ENCODE assay signal across 21 cellular contexts in genomic region chr13:71464673-71465072, GRCh38.
A peak's percentile ranks its signal among the peaks of the same experiment; 100 is the strongest.
DNase-seq lines count a peak whose midpoint lies in the region; ATAC-seq, FAIRE-seq and TF ChIP-seq lines count a peak whose summit lies in the region.
"Had no signal": no experiment of that assay in that cellular context is flagged by ENCODE, and none has a peak within 500 bp of the region (broad histone marks: within the 10 kb centered on the region; RNA-seq: fewer than 3 reads in every experiment).

No MANE protein-coding gene starts in this region.

- TF ChIP-seq RAD21 in SK-N-SH (IDR thresholded peaks at IDR 0.05; ENCODE audit: low read length), result no peak

- H3K9me2 ChIP-seq in SK-N-SH, result no peaks in the 10 kb centered on the region

- H4K20me1 ChIP-seq in SK-N-SH (ENCODE audit: insufficient read depth), result no peaks in the 10 kb centered on the region

- no peaks in the 10 kb centered on the region for H3K36me3 ChIP-seq in SK-N-SH (replicated peaks in 1 of 2; ENCODE audit: control insufficient read depth in 1 of 2, insufficient read depth in 2 of 2, low read length in 1 of 2)

- 97% methylated on average over 1 of the region's 1 CpG for WGBS in SK-N-SH (ENCODE audit: low lambda C conversion rate)

- H3K27me3 ChIP-seq in SK-N-SH (ENCODE audit: insufficient read depth), result no peaks in the 10 kb centered on the region

- H3K4me3 ChIP-seq in SK-N-SH (ENCODE audit: low read depth in 2 of 2, low read length in 1 of 2), result no peak overlapping the region

- H3F3A ChIP-seq in SK-N-SH (replicated peaks; ENCODE audit: insufficient read depth), result no peaks in the 10 kb centered on the region

- no peaks in the 10 kb centered on the region; a peak in 1 of 4 replicates for H3K4me1 ChIP-seq in SK-N-SH (ENCODE audit: control insufficient read depth in 1 of 2, insufficient read depth in 2 of 2, low read depth in 1 of 2, low read length in 1 of 2)

- CTCF ChIA-PET in SK-N-SH (lab: Yijun Ruan, JAX), result no interaction called here

- ATAC-seq in SK-N-SH treated with all-trans-retinoic acid at 6 μM for 48 hours, result no peak
- no peak for ATAC-seq in HG02759 (IDR thresholded peaks at IDR 0.05; ENCODE audit: unreplicated experiment)

- no peak overlapping the region for H3K9ac ChIP-seq in SK-N-SH

- H3K9me3 ChIP-seq in SK-N-SH, result no peaks in the 10 kb centered on the region

- FAIRE-seq in islet of Langerhans (lab: Jason Lieb, UNC), result peak; percentile 86
- FAIRE-seq: RCC 7860 had no signal

- H3K79me2 ChIP-seq in SK-N-SH (ENCODE audit: insufficient read depth), result no peaks in the 10 kb centered on the region

- no peak for TF ChIP-seq EP300 in SK-N-SH (IDR thresholded peaks at IDR 0.05; ENCODE audit: borderline replicate concordance in 1 of 2, low read depth in 1 of 2, low read length in 1 of 2)

- no peak overlapping the region for H2AFZ ChIP-seq in SK-N-SH (ENCODE audit: low read depth)

- H3K4me2 ChIP-seq in SK-N-SH, result no peak overlapping the region

- no peak for TF ChIP-seq CTCF in SK-N-SH (IDR thresholded peaks at IDR 0.05)

- POLR2A ChIA-PET in SK-N-SH (lab: Yijun Ruan, JAX), result no interaction called here

- H3K27ac ChIP-seq in SK-N-SH (ENCODE audit: low read depth in 2 of 2, low read length in 1 of 2), result no peak overlapping the region

- DNase-seq in SK-N-SH (no peak), NCI-H1694 (lab: John Stamatoyannopoulos, UW) (peak; percentile 33), astrocyte of the hippocampus (ENCODE audit: low read depth, low spot score) (peak; percentile 5), HUDEP-2 (lab: John Stamatoyannopoulos, UW; ENCODE audit: unreplicated experiment in 76 of 76) (no peak)
- no peak for DNase-seq in activated CD4-positive, alpha-beta T cell treated with anti-CD3 and anti-CD28 coated beads for 1 hour
- DNase-seq: AML-193; C1 segment of cervical spinal cord; CD8-positive, alpha-beta memory T cell; EL; H7; Karpas-422; NCI-H1417 treated with DMSO at 0.1 percent for 48 hours; NCI-H1930; NCI-H2227 treated with DMSO at 0.1 percent for 48 hours; NCI-H524; OCI-M1; SW 1271 had no signal

TF ChIP-seq in SK-N-SH treated with all-trans-retinoic acid at 6 μM for 48 hours, 23 proteins besides CTCF, POLR2A, EP300 and RAD21:
- TF ChIP-seq ZNF8 (CRISPR knock-in tag; IDR thresholded peaks at IDR 0.05) (no peak), ISL1 (CRISPR knock-in tag; IDR thresholded peaks at IDR 0.05) (0 out of 2 replicates have a peak, but pooled peaks have one; percentile 15)

TF ChIP-seq in SK-N-SH, 30 proteins besides CTCF, POLR2A, EP300 and RAD21:
- TF ChIP-seq RCOR1 (IDR thresholded peaks at IDR 0.05; ENCODE audit: low read length) (no peak), SMC3 (IDR thresholded peaks at IDR 0.05; ENCODE audit: low read depth, low read length) (no peak), GABPA (IDR thresholded peaks at IDR 0.05; ENCODE audit: low read depth) (no peak), POLR2AphosphoS5 (IDR thresholded peaks at IDR 0.05; ENCODE audit: low read depth, low read length) (no peak), MXI1 (IDR thresholded peaks at IDR 0.05; ENCODE audit: low read depth, low read length) (no peak), EZH2phosphoT487 (IDR thresholded peaks at IDR 0.05; ENCODE audit: borderline replicate concordance, low read depth) (no peak), RXRA (IDR thresholded peaks at IDR 0.05; ENCODE audit: borderline replicate concordance, low read depth) (no peak), TCF12 (IDR thresholded peaks at IDR 0.05) (no peak), FOXJ3 (CRISPR knock-in tag; IDR thresholded peaks at IDR 0.05) (no peak), TAF1 (IDR thresholded peaks at IDR 0.05; ENCODE audit: borderline replicate concordance, low read depth, low read length) (no peak), FOXM1 (IDR thresholded peaks at IDR 0.05; ENCODE audit: low read depth) (no peak), SIN3A (IDR thresholded peaks at IDR 0.05; ENCODE audit: borderline replicate concordance, low read depth, low read length) (no peak), CHD2 (IDR thresholded peaks at IDR 0.05; ENCODE audit: low read length, partially characterized antibody) (no peak)
- TF ChIP-seq, protein P1, sequence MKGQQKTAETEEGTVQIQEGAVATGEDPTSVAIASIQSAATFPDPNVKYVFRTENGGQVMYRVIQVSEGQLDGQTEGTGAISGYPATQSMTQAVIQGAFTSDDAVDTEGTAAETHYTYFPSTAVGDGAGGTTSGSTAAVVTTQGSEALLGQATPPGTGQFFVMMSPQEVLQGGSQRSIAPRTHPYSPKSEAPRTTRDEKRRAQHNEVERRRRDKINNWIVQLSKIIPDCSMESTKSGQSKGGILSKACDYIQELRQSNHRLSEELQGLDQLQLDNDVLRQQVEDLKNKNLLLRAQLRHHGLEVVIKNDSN (IDR thresholded peaks at IDR 0.05; ENCODE audit: borderline replicate concordance, low read depth), result no peak
- TF ChIP-seq, protein P2, sequence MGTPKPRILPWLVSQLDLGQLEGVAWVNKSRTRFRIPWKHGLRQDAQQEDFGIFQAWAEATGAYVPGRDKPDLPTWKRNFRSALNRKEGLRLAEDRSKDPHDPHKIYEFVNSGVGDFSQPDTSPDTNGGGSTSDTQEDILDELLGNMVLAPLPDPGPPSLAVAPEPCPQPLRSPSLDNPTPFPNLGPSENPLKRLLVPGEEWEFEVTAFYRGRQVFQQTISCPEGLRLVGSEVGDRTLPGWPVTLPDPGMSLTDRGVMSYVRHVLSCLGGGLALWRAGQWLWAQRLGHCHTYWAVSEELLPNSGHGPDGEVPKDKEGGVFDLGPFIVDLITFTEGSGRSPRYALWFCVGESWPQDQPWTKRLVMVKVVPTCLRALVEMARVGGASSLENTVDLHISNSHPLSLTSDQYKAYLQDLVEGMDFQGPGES (IDR thresholded peaks at IDR 0.05; ENCODE audit: low read depth, low read length), result no peak
- TF ChIP-seq, protein P3, sequence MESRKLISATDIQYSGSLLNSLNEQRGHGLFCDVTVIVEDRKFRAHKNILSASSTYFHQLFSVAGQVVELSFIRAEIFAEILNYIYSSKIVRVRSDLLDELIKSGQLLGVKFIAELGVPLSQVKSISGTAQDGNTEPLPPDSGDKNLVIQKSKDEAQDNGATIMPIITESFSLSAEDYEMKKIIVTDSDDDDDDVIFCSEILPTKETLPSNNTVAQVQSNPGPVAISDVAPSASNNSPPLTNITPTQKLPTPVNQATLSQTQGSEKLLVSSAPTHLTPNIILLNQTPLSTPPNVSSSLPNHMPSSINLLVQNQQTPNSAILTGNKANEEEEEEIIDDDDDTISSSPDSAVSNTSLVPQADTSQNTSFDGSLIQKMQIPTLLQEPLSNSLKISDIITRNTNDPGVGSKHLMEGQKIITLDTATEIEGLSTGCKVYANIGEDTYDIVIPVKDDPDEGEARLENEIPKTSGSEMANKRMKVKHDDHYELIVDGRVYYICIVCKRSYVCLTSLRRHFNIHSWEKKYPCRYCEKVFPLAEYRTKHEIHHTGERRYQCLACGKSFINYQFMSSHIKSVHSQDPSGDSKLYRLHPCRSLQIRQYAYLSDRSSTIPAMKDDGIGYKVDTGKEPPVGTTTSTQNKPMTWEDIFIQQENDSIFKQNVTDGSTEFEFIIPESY (IDR thresholded peaks at IDR 0.05; ENCODE audit: borderline replicate concordance, low read depth), result no peak
- TF ChIP-seq, protein P4, sequence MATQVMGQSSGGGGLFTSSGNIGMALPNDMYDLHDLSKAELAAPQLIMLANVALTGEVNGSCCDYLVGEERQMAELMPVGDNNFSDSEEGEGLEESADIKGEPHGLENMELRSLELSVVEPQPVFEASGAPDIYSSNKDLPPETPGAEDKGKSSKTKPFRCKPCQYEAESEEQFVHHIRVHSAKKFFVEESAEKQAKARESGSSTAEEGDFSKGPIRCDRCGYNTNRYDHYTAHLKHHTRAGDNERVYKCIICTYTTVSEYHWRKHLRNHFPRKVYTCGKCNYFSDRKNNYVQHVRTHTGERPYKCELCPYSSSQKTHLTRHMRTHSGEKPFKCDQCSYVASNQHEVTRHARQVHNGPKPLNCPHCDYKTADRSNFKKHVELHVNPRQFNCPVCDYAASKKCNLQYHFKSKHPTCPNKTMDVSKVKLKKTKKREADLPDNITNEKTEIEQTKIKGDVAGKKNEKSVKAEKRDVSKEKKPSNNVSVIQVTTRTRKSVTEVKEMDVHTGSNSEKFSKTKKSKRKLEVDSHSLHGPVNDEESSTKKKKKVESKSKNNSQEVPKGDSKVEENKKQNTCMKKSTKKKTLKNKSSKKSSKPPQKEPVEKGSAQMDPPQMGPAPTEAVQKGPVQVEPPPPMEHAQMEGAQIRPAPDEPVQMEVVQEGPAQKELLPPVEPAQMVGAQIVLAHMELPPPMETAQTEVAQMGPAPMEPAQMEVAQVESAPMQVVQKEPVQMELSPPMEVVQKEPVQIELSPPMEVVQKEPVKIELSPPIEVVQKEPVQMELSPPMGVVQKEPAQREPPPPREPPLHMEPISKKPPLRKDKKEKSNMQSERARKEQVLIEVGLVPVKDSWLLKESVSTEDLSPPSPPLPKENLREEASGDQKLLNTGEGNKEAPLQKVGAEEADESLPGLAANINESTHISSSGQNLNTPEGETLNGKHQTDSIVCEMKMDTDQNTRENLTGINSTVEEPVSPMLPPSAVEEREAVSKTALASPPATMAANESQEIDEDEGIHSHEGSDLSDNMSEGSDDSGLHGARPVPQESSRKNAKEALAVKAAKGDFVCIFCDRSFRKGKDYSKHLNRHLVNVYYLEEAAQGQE (IDR thresholded peaks at IDR 0.05; ENCODE audit: low read depth, low read length), result no peak
- TF ChIP-seq, protein P5, sequence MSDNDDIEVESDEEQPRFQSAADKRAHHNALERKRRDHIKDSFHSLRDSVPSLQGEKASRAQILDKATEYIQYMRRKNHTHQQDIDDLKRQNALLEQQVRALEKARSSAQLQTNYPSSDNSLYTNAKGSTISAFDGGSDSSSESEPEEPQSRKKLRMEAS (IDR thresholded peaks at IDR 0.05; ENCODE audit: low read depth), result no peak

Comparison
In these comparisons a context has a peak if more than half of its experiments do, and no peak if none do; other contexts are left out.
1. DNase-seq: peak in NCI-H1694 (single experiment) and astrocyte of the hippocampus (single experiment); none in SK-N-SH (single experiment), activated CD4-positive, alpha-beta T cell treated with anti-CD3 and anti-CD28 coated beads for 1 hour (single experiment) and HUDEP-2 (0 of 76).